Comparison of ENCODE assay signal across 36 cellular contexts in genomic region chr15:96023081-96023480, GRCh38.
"Had no signal": no experiment of that assay in that cellular context is flagged by ENCODE, and none has a peak within 500 bp of the region (broad histone marks: within the 10 kb centered on the region; RNA-seq: fewer than 3 reads in every experiment).

No MANE protein-coding gene starts in this region.

- H3K4me3 ChIP-seq: MG63 had no signal

- H3K9me3 ChIP-seq: MG63 had no signal

- H3K36me3 ChIP-seq: MG63 had no signal

- DNase-seq: Karpas-422, Kasumi-1, MG63, MM.1S, MV-4-11, NCI-H1048, NCI-H1092, NCI-H1092 treated with DMSO at 0.1 percent for 48 hours, NCI-H1105, NCI-H1105 treated with DMSO at 0.1 percent for 48 hours, NCI-H1417, NCI-H1417 treated with DMSO at 0.1 percent for 48 hours, NCI-H1436, NCI-H1436 treated with DMSO at 0.1 percent for 48 hours, NCI-H146, NCI-H1694, NCI-H1694 treated with DMSO at 0.1 percent for 48 hours, NCI-H187, NCI-H187 treated with DMSO at 0.1 percent for 48 hours, NCI-H1930, NCI-H2029, NCI-H2029 treated with DMSO at 0.1 percent for 48 hours, NCI-H2081, NCI-H2081 treated with DMSO at 0.1 percent for 48 hours, NCI-H2107, NCI-H2171, NCI-H2171 treated with DMSO at 0.1 percent for 48 hours, NCI-H2227 treated with DMSO at 0.1 percent for 48 hours, NCI-H226, NCI-H345, NCI-H446, NCI-H446 treated with DMSO at 0.1 percent for 48 hours, NCI-H510A, NCI-H510A treated with DMSO at 0.1 percent for 48 hours, NCI-H524, NCI-H524 treated with DMSO at 0.1 percent for 48 hours had no signal

- H3K27me3 ChIP-seq: MG63 had no signal
